9 cellular contexts compared by ENCODE assay signal in genomic region chr12:105985383-105985782, GRCh38.
"Had no signal": no experiment of that assay in that cellular context is flagged by ENCODE, and none has a peak within 500 bp of the region (broad histone marks: within the 10 kb centered on the region; RNA-seq: fewer than 3 reads in every experiment).

No MANE protein-coding gene starts in this region.

- ATAC-seq: HCT116, HepG2 had no signal

- H3K4me3 Mint-ChIP-seq: HFFc6 had no signal

- H3K36me3 ChIP-seq: HAP-1 had no signal

- FAIRE-seq: HepG2 had no signal

- H3K27ac Mint-ChIP-seq: HFFc6 had no signal

- H3K9ac ChIP-seq: GM23248 had no signal

- H2AFZ ChIP-seq: GM23248 had no signal

- H3K9me3 Mint-ChIP-seq: HFFc6 had no signal

- DNase-seq: GM23248, GOT3, H7, HFFc6, KBM-7 had no signal

- H3K4me3 ChIP-seq: GM23248, HAP-1 had no signal

- H3K27ac ChIP-seq: GM23248, HL-60 had no signal
